ENCODE assay signal across 2 cellular contexts in genomic region chr3:15015456-15015855, GRCh38.
TF ChIP-seq lines count a peak whose summit lies in the region.

No MANE protein-coding gene starts in this region.

TF ChIP-seq in IMR-90, 13 proteins besides CTCF, POLR2A, EP300 and RAD21:
- TF ChIP-seq ELK1 (IDR thresholded peaks at IDR 0.05; ENCODE audit: borderline replicate concordance, low read depth, low read length) (no peak), RFX5 (IDR thresholded peaks at IDR 0.05; ENCODE audit: low read depth, low read length) (no peak), MXI1 (IDR thresholded peaks at IDR 0.05; ENCODE audit: borderline replicate concordance, low read depth, low read length) (no peak), CHD1 (IDR thresholded peaks at IDR 0.05; ENCODE audit: low read depth, low read length) (no peak), RCOR1 (IDR thresholded peaks at IDR 0.05; ENCODE audit: insufficient replicate concordance, low read length) (no peak), CEBPB (IDR thresholded peaks at IDR 0.05; ENCODE audit: low read depth, low read length) (no peak), FOS (IDR thresholded peaks at IDR 0.05; ENCODE audit: low read depth, low read length) (no peak), MAZ (IDR thresholded peaks at IDR 0.05; ENCODE audit: borderline replicate concordance, low read depth, low read length) (no peak), SMC3 (IDR thresholded peaks at IDR 0.05; ENCODE audit: low read depth, low read length) (no peak), NFE2L2 (IDR thresholded peaks at IDR 0.05; ENCODE audit: low read depth, low read length) (no peak), BHLHE40 (IDR thresholded peaks at IDR 0.05; ENCODE audit: low read depth, low read length) (no peak)
- TF ChIP-seq, protein P1, sequence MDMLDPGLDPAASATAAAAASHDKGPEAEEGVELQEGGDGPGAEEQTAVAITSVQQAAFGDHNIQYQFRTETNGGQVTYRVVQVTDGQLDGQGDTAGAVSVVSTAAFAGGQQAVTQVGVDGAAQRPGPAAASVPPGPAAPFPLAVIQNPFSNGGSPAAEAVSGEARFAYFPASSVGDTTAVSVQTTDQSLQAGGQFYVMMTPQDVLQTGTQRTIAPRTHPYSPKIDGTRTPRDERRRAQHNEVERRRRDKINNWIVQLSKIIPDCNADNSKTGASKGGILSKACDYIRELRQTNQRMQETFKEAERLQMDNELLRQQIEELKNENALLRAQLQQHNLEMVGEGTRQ (IDR thresholded peaks at IDR 0.05; ENCODE audit: low read depth, low read length): no peak

TF ChIP-seq in K562, 482 proteins besides CTCF, POLR2A, EP300 and RAD21:
- no peak for TF ChIP-seq HDAC3 (IDR thresholded peaks at IDR 0.05; ENCODE audit: borderline replicate concordance, partially characterized antibody)
- TF ChIP-seq CBX5 (IDR thresholded peaks at IDR 0.05; ENCODE audit: borderline replicate concordance, low read depth): no peak
- TF ChIP-seq NFIC (IDR thresholded peaks at IDR 0.05): peak; percentile 53
- TF ChIP-seq, protein P2, sequence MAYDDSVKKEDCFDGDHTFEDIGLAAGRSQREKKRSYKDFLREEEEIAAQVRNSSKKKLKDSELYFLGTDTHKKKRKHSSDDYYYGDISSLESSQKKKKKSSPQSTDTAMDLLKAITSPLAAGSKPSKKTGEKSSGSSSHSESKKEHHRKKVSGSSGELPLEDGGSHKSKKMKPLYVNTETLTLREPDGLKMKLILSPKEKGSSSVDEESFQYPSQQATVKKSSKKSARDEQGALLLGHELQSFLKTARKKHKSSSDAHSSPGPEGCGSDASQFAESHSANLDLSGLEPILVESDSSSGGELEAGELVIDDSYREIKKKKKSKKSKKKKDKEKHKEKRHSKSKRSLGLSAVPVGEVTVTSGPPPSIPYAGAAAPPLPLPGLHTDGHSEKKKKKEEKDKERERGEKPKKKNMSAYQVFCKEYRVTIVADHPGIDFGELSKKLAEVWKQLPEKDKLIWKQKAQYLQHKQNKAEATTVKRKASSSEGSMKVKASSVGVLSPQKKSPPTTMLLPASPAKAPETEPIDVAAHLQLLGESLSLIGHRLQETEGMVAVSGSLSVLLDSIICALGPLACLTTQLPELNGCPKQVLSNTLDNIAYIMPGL (CRISPR knock-in tag; IDR thresholded peaks at IDR 0.05): no peak
- TF ChIP-seq FOSL1 (tag; conservative IDR thresholded peaks at IDR 0.05): 0 out of 2 replicates have a peak, but pooled peaks have one; percentile 17
TF ChIP-seq in K562: peak in this region for 2.
